Comparison of ENCODE assay signal across 9 cellular contexts in the genomic region with DNA sequence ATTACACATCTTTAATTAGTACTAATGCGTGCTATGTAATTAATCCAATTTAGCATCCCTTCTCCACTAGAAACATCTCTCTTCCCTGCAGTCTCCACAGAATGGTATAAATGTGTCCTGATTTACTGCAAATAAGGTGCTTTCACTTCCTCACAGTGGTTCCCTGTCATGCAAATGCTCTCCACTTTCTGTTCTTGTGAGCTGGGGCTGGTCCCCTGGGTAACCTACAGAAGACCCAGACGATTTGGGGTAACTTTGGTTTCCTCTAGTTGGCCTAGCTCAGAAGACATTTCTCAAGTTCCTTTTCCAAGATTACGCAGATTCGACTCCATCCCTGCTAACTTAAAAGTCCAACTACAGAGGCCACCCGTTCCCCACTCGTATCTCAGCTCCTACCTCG. TPM values are rescaled to one million over a fixed set of nuclear protein-coding genes. Genes with fewer than 3 reads are reported as not detected.
DNase-seq lines count a peak whose midpoint lies in the region; ATAC-seq and FAIRE-seq lines count a peak whose summit lies in the region.
"Had no signal": no experiment of that assay in that cellular context is flagged by ENCODE, and none has a peak within 500 bp of the region (broad histone marks: within the 10 kb centered on the region; RNA-seq: fewer than 3 reads in every experiment).

No MANE protein-coding gene starts in this region.

- no peak for FAIRE-seq in frontal cortex (lab: Jason Lieb, UNC)

- CTCF ChIA-PET in activated CD8-positive, alpha-beta T cell treated with anti-CD3 and anti-CD28 coated beads, Interleukin-2, amount 10 ng/mL, durations not matched to agents 7 days and 5 days (lab: Charles Lee): no interaction called here

- no peak for DNase-seq in frontal cortex (ENCODE audit: low spot score in 2 of 2)
- DNase-seq in T-helper 9 cell: no peak
- no peak for DNase-seq in activated CD8-positive, alpha-beta T cell treated with anti-CD3 and anti-CD28 coated beads, Interleukin-2, amount 10 ng/mL, durations not matched to agents 7 days and 5 days
- DNase-seq: NCI-H1048 had no signal

- H3K9me3 Mint-ChIP-seq in IgD-negative memory B cell: peaks cover 0 to 5% (median 0%) of the 10 kb centered on the region in 3 donors
- H3K9me3 Mint-ChIP-seq in stimulated activated memory B cell treated with anti-CD40 and anti-IgM and Interleukin-4, amounts not matched to agents 10 μg/mL and 1 μg/mL and 100 μg/mL, for 72 hours: peaks cover 4% of the 10 kb centered on the region
- no peaks in the 10 kb centered on the region for H3K9me3 Mint-ChIP-seq in activated CD8-positive, alpha-beta T cell treated with anti-CD3 and anti-CD28 coated beads, Interleukin-2, amount 10 ng/mL, durations not matched to agents 7 days and 5 days (ENCODE audit: insufficient read depth)

- H3K27ac Mint-ChIP-seq in IgD-negative memory B cell: peak overlapping the region; percentile 0 to 68 (median 23)
- H3K27ac Mint-ChIP-seq in stimulated activated memory B cell treated with anti-CD40 and anti-IgM and Interleukin-4, amounts not matched to agents 10 μg/mL and 1 μg/mL and 100 μg/mL, for 72 hours: peak overlapping the region; percentile 15
- H3K27ac Mint-ChIP-seq in activated CD8-positive, alpha-beta T cell treated with anti-CD3 and anti-CD28 coated beads, Interleukin-2, amount 10 ng/mL, durations not matched to agents 7 days and 5 days: no peak overlapping the region
- H3K27ac Mint-ChIP-seq: mesothelial cell of epicardium had no signal

- POLR2A ChIA-PET in activated CD8-positive, alpha-beta T cell treated with anti-CD3 and anti-CD28 coated beads, Interleukin-2, amount 10 ng/mL, durations not matched to agents 7 days and 5 days (lab: Charles Lee): interaction anchor here (0.6 kb wide), 1 partner anchor 58 kb away, joined by 3 read pairs; no protein-coding TSS in a partner anchor

- H3K4me1 Mint-ChIP-seq in IgD-negative memory B cell: peaks cover 24 to 32% (median 27%) of the 10 kb centered on the region in 3 donors
- H3K4me1 Mint-ChIP-seq in stimulated activated memory B cell treated with anti-CD40 and anti-IgM and Interleukin-4, amounts not matched to agents 10 μg/mL and 1 μg/mL and 100 μg/mL, for 72 hours: peaks cover 28% of the 10 kb centered on the region
- H3K4me1 Mint-ChIP-seq in activated CD8-positive, alpha-beta T cell treated with anti-CD3 and anti-CD28 coated beads, Interleukin-2, amount 10 ng/mL, durations not matched to agents 7 days and 5 days (ENCODE audit: low read depth): no peaks in the 10 kb centered on the region
- H3K4me1 Mint-ChIP-seq: mesothelial cell of epicardium had no signal

- ATAC-seq in GM19025 (IDR thresholded peaks at IDR 0.05; ENCODE audit: low read depth, unreplicated experiment): peak; percentile 93
- peak; percentile 100 for ATAC-seq in HG02678 (IDR thresholded peaks at IDR 0.05; ENCODE audit: unreplicated experiment)
- ATAC-seq in stimulated activated memory B cell treated with anti-CD40 and anti-IgM and Interleukin-4, amounts not matched to agents 10 μg/mL and 1 μg/mL and 100 μg/mL, for 72 hours: peak; percentile 99
- no peak for ATAC-seq in activated CD8-positive, alpha-beta T cell treated with anti-CD3 and anti-CD28 coated beads, Interleukin-2, amount 10 ng/mL, durations not matched to agents 7 days and 5 days

- peaks cover 2% of the 10 kb centered on the region for H3K27me3 Mint-ChIP-seq in IgD-negative memory B cell
- H3K27me3 Mint-ChIP-seq in stimulated activated memory B cell treated with anti-CD40 and anti-IgM and Interleukin-4, amounts not matched to agents 10 μg/mL and 1 μg/mL and 100 μg/mL, for 72 hours: no peaks in the 10 kb centered on the region
- H3K27me3 Mint-ChIP-seq in activated CD8-positive, alpha-beta T cell treated with anti-CD3 and anti-CD28 coated beads, Interleukin-2, amount 10 ng/mL, durations not matched to agents 7 days and 5 days (ENCODE audit: low read depth): peaks cover 16% of the 10 kb centered on the region

- H3K36me3 Mint-ChIP-seq in IgD-negative memory B cell: peaks cover 4% of the 10 kb centered on the region
- peaks cover 6% of the 10 kb centered on the region for H3K36me3 Mint-ChIP-seq in stimulated activated memory B cell treated with anti-CD40 and anti-IgM and Interleukin-4, amounts not matched to agents 10 μg/mL and 1 μg/mL and 100 μg/mL, for 72 hours
- H3K36me3 Mint-ChIP-seq in activated CD8-positive, alpha-beta T cell treated with anti-CD3 and anti-CD28 coated beads, Interleukin-2, amount 10 ng/mL, durations not matched to agents 7 days and 5 days (ENCODE audit: low read depth): no peaks in the 10 kb centered on the region

- peak overlapping the region in 3 of 4 donors; percentile 9 to 71 (median 66) for H3K4me3 Mint-ChIP-seq in IgD-negative memory B cell
- peak overlapping the region; percentile 30 for H3K4me3 Mint-ChIP-seq in stimulated activated memory B cell treated with anti-CD40 and anti-IgM and Interleukin-4, amounts not matched to agents 10 μg/mL and 1 μg/mL and 100 μg/mL, for 72 hours
- no peak overlapping the region for H3K4me3 Mint-ChIP-seq in activated CD8-positive, alpha-beta T cell treated with anti-CD3 and anti-CD28 coated beads, Interleukin-2, amount 10 ng/mL, durations not matched to agents 7 days and 5 days
- H3K4me3 Mint-ChIP-seq: mesothelial cell of epicardium had no signal

RNA-seq across cellular contexts. Expression of a gene that starts 29.0 kb away (rescaled TPM):
- polyA plus RNA-seq in IgD-negative memory B cell: 9.6 TPM
- total RNA-seq in frontal cortex: 108 TPM
- total RNA-seq in activated CD8-positive, alpha-beta T cell treated with anti-CD3 and anti-CD28 coated beads, Interleukin-2, amount 10 ng/mL, durations not matched to agents 7 days and 5 days: 1 to 10 TPM; 3.4 to 4.3 TPM

Comparison
In these comparisons a context has a peak if more than half of its experiments do, and no peak if none do; other contexts are left out.
1. RNA of a gene that starts 29.0 kb away (total RNA-seq): 108 TPM in frontal cortex (single experiment); 3.4 to 4.3 TPM in activated CD8-positive, alpha-beta T cell treated with anti-CD3 and anti-CD28 coated beads, Interleukin-2, amount 10 ng/mL, durations not matched to agents 7 days and 5 days; every median in the first group is over 10 times any median in the second.